16 cellular contexts compared by ENCODE assay signal in the genomic region with DNA sequence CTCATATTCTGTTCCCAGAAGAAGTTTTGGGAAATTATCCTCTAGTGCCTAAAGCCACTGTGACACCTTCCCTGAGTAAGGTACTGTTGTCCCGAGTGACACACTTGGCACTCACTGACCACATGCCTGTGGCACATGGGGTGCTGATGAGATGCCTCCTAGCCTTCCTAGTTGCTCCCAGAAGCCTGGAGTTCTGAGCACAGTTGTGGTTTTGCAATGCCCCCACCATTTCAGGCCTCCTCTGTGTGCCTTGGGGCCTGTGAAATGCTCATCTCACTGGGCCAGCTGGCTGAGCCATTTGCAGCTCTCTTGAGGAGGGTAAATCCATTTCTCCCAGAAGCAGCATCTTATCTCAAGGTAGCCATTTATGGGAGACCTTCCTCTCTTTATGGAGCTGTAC.
"Had no signal": no experiment of that assay in that cellular context is flagged by ENCODE, and none has a peak within 500 bp of the region (broad histone marks: within the 10 kb centered on the region; RNA-seq: fewer than 3 reads in every experiment).

No MANE protein-coding gene starts in this region.

- H3K4me1 ChIP-seq: pancreas, uterus had no signal

- H3K27ac ChIP-seq: epithelial cell of prostate, neural progenitor cell, pancreas, tibial artery, uterus had no signal

- ATAC-seq: activated CD8-positive, alpha-beta memory T cell treated with anti-CD3 and anti-CD28 coated beads, Interleukin-2, amount 10 ng/mL, durations not matched to agents 7 days and 5 days; effector memory CD8-positive, alpha-beta T cell; pancreas; stimulated activated memory B cell treated with anti-CD40 and anti-IgM and Interleukin-4, amounts not matched to agents 10 μg/mL and 1 μg/mL and 100 μg/mL, for 72 hours had no signal

- H3K9me3 Mint-ChIP-seq: activated T-helper 2 cell treated with anti-CD3 and anti-CD28 coated beads, Interferon-gamma antibody, Interleukin-2, Interleukin-4, amounts not matched to agents 10 μg/mL and 5 μg/mL and 100 μg/mL, durations not matched to agents 14 hours and 24 hours and 36 hours; effector memory CD8-positive, alpha-beta T cell; naive B cell; neural progenitor cell; stimulated activated memory B cell treated with anti-CD40 and anti-IgM and Interleukin-4, amounts not matched to agents 10 μg/mL and 1 μg/mL and 100 μg/mL, for 72 hours had no signal

- H3K27ac Mint-ChIP-seq: activated T-helper 2 cell treated with anti-CD3 and anti-CD28 coated beads, Interferon-gamma antibody, Interleukin-2, Interleukin-4, amounts not matched to agents 10 μg/mL and 5 μg/mL and 100 μg/mL, durations not matched to agents 14 hours and 24 hours and 36 hours; neural progenitor cell; stimulated activated memory B cell treated with anti-CD40 and anti-IgM and Interleukin-4, amounts not matched to agents 10 μg/mL and 1 μg/mL and 100 μg/mL, for 72 hours had no signal

- H3K4me3 Mint-ChIP-seq: activated CD8-positive, alpha-beta memory T cell treated with anti-CD3 and anti-CD28 coated beads, Interleukin-2, amount 10 ng/mL, durations not matched to agents 7 days and 5 days; effector memory CD8-positive, alpha-beta T cell; neural progenitor cell; stimulated activated memory B cell treated with anti-CD40 and anti-IgM and Interleukin-4, amounts not matched to agents 10 μg/mL and 1 μg/mL and 100 μg/mL, for 72 hours had no signal

- H3K36me3 ChIP-seq: neural progenitor cell, pancreas, uterus had no signal

- H3K27me3 ChIP-seq: neural progenitor cell, pancreas, tibial artery, uterus had no signal

- FAIRE-seq: frontal cortex, pancreas had no signal

- H3K27me3 Mint-ChIP-seq: activated CD8-positive, alpha-beta memory T cell treated with anti-CD3 and anti-CD28 coated beads, Interleukin-2, amount 10 ng/mL, durations not matched to agents 7 days and 5 days; effector memory CD8-positive, alpha-beta T cell; naive B cell; stimulated activated memory B cell treated with anti-CD40 and anti-IgM and Interleukin-4, amounts not matched to agents 10 μg/mL and 1 μg/mL and 100 μg/mL, for 72 hours had no signal

- H3K9me3 ChIP-seq: pancreas, tibial artery, uterus had no signal

- DNase-seq: activated CD8-positive, alpha-beta memory T cell treated with anti-CD3 and anti-CD28 coated beads, Interleukin-2, amount 10 ng/mL, durations not matched to agents 7 days and 5 days; activated T-cell treated with anti-CD3 and anti-CD28 coated beads, Interleukin-2, amount 50 U/mL, for 1 hour; dermis blood vessel endothelial cell; effector memory CD8-positive, alpha-beta T cell; naive B cell; stimulated activated CD4-positive, alpha-beta T cell treated with anti-CD3 and anti-CD28 coated beads, Interleukin-2, amount 100 ng/mL, for 48 hours; T1000; uterus had no signal

- H3K4me3 ChIP-seq: lung, neural progenitor cell, pancreas, tibial artery, uterus had no signal
